Comparison of ENCODE assay signal across 21 cellular contexts in genomic region chr12:334114-334513, GRCh38.
"Had no signal": no experiment of that assay in that cellular context is flagged by ENCODE, and none has a peak within 500 bp of the region (broad histone marks: within the 10 kb centered on the region; RNA-seq: fewer than 3 reads in every experiment).

No MANE protein-coding gene starts in this region.

- H3K9me3 ChIP-seq: mucosa of descending colon, neutrophil, psoas muscle, right lobe of liver, spleen, stomach had no signal

- DNase-seq: cortex of kidney; dorsolateral prefrontal cortex; effector CD8-positive, alpha-beta T cell; foreskin keratinocyte; kidney glomerular epithelial cell; mucosa of descending colon; naive thymus-derived CD8-positive, alpha-beta T cell; psoas muscle; retina; right lobe of liver; spleen; stimulated activated CD4-positive, alpha-beta T cell treated with anti-CD3 and anti-CD28 coated beads, Interleukin-15, amount 100 ng/mL, for 24 hours; stimulated activated CD4-positive, alpha-beta T cell treated with anti-CD3 and anti-CD28 coated beads, Interleukin-1b, Interleukin-23, amount 100 ng/mL, for 48 hours; stimulated activated CD4-positive, alpha-beta T cell treated with anti-CD3 and anti-CD28 coated beads, Interleukin-4, amount 100 ng/mL, for 24 hours; stimulated activated naive B cell treated with anti-CD40 and anti-IgM and Interleukin-4, amounts not matched to agents 10 μg/mL and 1 μg/mL and 100 μg/mL, for 72 hours; stomach; substantia nigra; trophoblast cell had no signal

- H3K4me1 ChIP-seq: foreskin keratinocyte, psoas muscle had no signal

- H3K27ac ChIP-seq: dorsolateral prefrontal cortex, foreskin keratinocyte, neutrophil, psoas muscle, right lobe of liver, spleen had no signal

- ATAC-seq: esophagus mucosa; foreskin keratinocyte; left lobe of liver; mucosa of descending colon; naive thymus-derived CD8-positive, alpha-beta T cell; psoas muscle; right lobe of liver; stimulated activated naive B cell treated with anti-CD40 and anti-IgM and Interleukin-4, amounts not matched to agents 10 μg/mL and 1 μg/mL and 100 μg/mL, for 72 hours had no signal

- H3K27me3 ChIP-seq: dorsolateral prefrontal cortex, foreskin keratinocyte, neutrophil, right lobe of liver, spleen, stomach had no signal

- H3K4me3 ChIP-seq: dorsolateral prefrontal cortex, mucosa of descending colon, psoas muscle, right lobe of liver, spleen, stomach had no signal
